10 cellular contexts compared by ENCODE assay signal in the genomic region with DNA sequence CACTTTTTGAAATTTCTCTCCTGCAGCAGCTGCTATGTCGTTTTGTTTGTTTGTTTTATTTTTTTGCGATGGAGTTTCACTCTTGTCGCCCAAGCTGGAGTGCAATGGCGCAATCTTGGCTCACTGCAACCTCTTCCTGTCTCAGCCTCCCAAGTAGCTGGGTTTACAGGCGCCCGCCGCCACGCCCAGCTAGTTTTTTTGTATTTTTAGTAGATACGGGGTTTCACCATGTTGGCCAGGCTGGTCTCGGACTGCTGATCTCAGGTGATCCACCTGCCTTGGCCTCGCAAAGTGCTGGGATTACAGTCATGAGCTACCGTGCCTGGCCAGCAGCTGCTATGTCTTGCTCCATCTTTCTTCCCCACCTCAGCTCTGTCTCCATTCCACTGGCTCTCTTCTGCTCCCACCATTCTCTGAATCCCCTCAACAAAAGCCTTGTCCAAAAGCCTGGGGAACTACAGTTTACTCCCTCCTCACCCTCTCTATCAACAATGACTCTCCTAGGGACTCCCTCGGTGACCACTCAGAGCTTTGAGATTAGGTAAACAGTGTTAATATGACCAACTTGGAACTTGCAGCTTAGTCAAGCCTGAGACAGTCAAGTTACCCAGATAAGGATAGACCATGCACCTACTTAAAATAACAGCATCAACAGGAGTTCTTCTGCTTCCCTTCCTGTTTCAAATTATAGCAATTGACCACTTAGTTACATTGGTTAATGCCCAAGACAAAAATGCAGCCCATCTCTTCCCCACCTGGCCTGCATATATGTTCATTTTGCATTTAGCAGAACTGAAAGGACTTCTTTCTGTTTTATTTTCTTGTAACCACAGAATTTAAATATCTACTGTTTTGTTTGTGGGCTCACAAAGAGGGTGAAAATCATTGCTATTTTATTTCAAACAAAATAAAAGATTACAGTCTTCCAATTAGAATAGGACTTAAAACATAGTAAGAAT.
A peak's percentile ranks its signal among the peaks of the same experiment; 100 is the strongest.
DNase-seq lines count a peak whose midpoint lies in the region; ATAC-seq and TF ChIP-seq lines count a peak whose summit lies in the region.
"Had no signal": no experiment of that assay in that cellular context is flagged by ENCODE, and none has a peak within 500 bp of the region (broad histone marks: within the 10 kb centered on the region; RNA-seq: fewer than 3 reads in every experiment).

No MANE protein-coding gene starts in this region.

- no peaks in the 10 kb centered on the region for H3K9me2 ChIP-seq in hepatocyte (replicated peaks; ENCODE audit: insufficient read depth)

- TF ChIP-seq POLR2A in esophagus muscularis mucosa (IDR thresholded peaks at IDR 0.05; ENCODE audit: low read depth): no peak

- H4K20me1 ChIP-seq in hepatocyte (ENCODE audit: insufficient read depth, poor library complexity, severe bottlenecking): no peaks in the 10 kb centered on the region

- TF ChIP-seq EP300 in esophagus muscularis mucosa (IDR thresholded peaks at IDR 0.05): no peak

- no peaks in the 10 kb centered on the region for H3K79me2 ChIP-seq in hepatocyte

- H3K4me2 ChIP-seq in hepatocyte: no peak overlapping the region

- 83% methylated on average over 13 of the region's 13 CpGs for WGBS in esophagus muscularis mucosa
- WGBS in hepatocyte (ENCODE audit: low lambda C conversion rate, missing lambda C conversion rate): 88% methylated on average over 13 of the region's 13 CpGs

- DNase-seq in esophagus muscularis mucosa (ENCODE audit: extremely low spot score) (peak; percentile 64), NCI-H774 (lab: John Stamatoyannopoulos, UW) (no peak), kidney glomerular epithelial cell (lab: John Stamatoyannopoulos, UW) (no peak), NCI-H1105 treated with DMSO at 0.1 percent for 48 hours (lab: John Stamatoyannopoulos, UW) (no peak), hepatocyte (ENCODE audit: low spot score) (no peak)
- DNase-seq: activated CD4-positive, alpha-beta T cell treated with anti-CD3 and anti-CD28 coated beads for 4 hours; NCI-H146 had no signal

- no peak overlapping the region for H3K27ac ChIP-seq in esophagus muscularis mucosa (replicated peaks in 1 of 4)
- no peak overlapping the region for H3K27ac ChIP-seq in hepatocyte

- no peaks in the 10 kb centered on the region for H3K36me3 ChIP-seq in esophagus muscularis mucosa
- no peaks in the 10 kb centered on the region for H3K36me3 ChIP-seq in hepatocyte (replicated peaks; ENCODE audit: insufficient read depth, low read depth)

- H3K27me3 ChIP-seq in esophagus muscularis mucosa (no peaks in the 10 kb centered on the region), hepatocyte (no peaks in the 10 kb centered on the region)

- H3K4me1 ChIP-seq in esophagus muscularis mucosa: peaks cover 0 to 12% (median 8%) of the 10 kb centered on the region in 4 donors
- H3K4me1 ChIP-seq in hepatocyte (ENCODE audit: insufficient read depth): peaks cover 8% of the 10 kb centered on the region

- intact Hi-C loops in esophagus muscularis mucosa (cut with DNase I): no loop called here

- ATAC-seq in GM18511 (IDR thresholded peaks at IDR 0.05; ENCODE audit: unreplicated experiment): peak; percentile 90
- peak; percentile 89 for ATAC-seq in GM21576 (IDR thresholded peaks at IDR 0.05; ENCODE audit: unreplicated experiment)
- peak; percentile 69 for ATAC-seq in HG03469 (IDR thresholded peaks at IDR 0.05; ENCODE audit: unreplicated experiment)

- TF ChIP-seq CTCF in esophagus muscularis mucosa (IDR thresholded peaks at IDR 0.05) (no peak), hepatocyte (IDR thresholded peaks at IDR 0.05; ENCODE audit: poor library complexity) (no peak)

- no peaks in the 10 kb centered on the region for H3K9me3 ChIP-seq in esophagus muscularis mucosa
- no peaks in the 10 kb centered on the region for H3K9me3 ChIP-seq in hepatocyte (ENCODE audit: low read depth)

- H3K4me3 ChIP-seq in esophagus muscularis mucosa (no peak overlapping the region), hepatocyte (no peak overlapping the region)

- no peak overlapping the region for H2AFZ ChIP-seq in hepatocyte
